In the genomic region with DNA sequence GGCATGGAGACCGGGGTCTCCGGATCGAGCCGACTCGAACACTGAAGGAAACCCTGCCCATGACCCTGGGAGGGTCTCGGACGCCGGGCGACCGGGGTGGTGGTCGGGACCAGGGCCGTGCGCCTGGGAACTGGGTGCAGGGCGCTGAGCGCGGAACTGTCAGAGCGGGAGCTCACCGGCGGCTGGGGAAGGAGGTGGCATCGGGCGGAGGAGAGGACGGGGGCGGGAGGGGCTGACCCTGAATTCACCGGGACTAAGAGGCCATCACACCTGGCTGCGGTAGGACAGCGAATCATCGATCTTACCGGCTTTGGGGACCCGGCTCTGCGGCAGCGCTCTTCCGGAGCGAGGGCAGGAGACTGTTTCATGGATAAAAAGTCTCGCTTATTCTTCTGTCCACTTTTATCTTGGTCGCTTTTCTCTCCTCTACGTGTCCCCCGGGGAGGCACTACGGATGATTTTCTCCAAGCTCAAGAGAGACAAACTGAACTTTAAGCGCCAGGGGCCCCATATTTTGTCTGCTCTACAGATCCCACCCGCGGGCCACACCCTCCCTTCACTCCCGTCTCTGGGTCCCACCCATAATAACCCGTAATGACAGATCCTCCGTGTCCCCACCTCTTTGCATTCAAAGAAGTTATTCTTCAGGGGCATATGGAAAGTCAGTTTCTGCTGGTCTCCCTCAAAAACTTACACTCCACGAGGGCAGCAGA, we compare ENCODE assay signal across 8 cellular contexts. TPM values are rescaled to one million over a fixed set of nuclear protein-coding genes. Genes with fewer than 3 reads are reported as not detected.
DNase-seq lines count a peak whose midpoint lies in the region; ATAC-seq, FAIRE-seq and TF ChIP-seq lines count a peak whose summit lies in the region.

CORIN (minus strand) TSS at position 486 of the 713 bp plus-strand sequence; CDS start at position 368, 118 bp downstream.

- peaks cover 27% of the 10 kb centered on the region for H3K4me1 Mint-ChIP-seq in brain

- peaks cover 58% of the 10 kb centered on the region for H3K27me3 Mint-ChIP-seq in brain

- no peak for FAIRE-seq in keratinocyte (lab: Jason Lieb, UNC)

- H3K9me3 ChIP-seq in keratinocyte (ENCODE audit: control insufficient read depth, low read depth, low read length) = no peaks in the 10 kb centered on the region

- peak within 1 kb of the TSS; percentile 84 to 90 (median 85) for H3K4me3 Mint-ChIP-seq in brain

- peak within 1 kb of the TSS; percentile 51 for H3K9ac ChIP-seq in keratinocyte (ENCODE audit: control insufficient read depth, extremely low read depth, insufficient read depth, low read length)

- H3K36me3 Mint-ChIP-seq in brain = peaks cover 7% of the 10 kb centered on the region

- H3K27ac Mint-ChIP-seq in brain = peak within 1 kb of the TSS in 2 of 5 experiments; percentile 34 to 53

- H3K4me3 ChIP-seq in keratinocyte (ENCODE audit: control insufficient read depth in 2 of 3, extremely low read depth in 1 of 3, insufficient read depth in 2 of 3, low read depth in 1 of 3, low read length in 3 of 3) = peak within 1 kb of the TSS; percentile 43 to 65 (median 62)

- DNase-seq in Daoy (ENCODE audit: low read depth) (peak; percentile 11), NCI-H146 treated with DMSO at 0.1 percent for 48 hours (lab: John Stamatoyannopoulos, UW; ENCODE audit: unreplicated experiment) (peak; percentile 20), keratinocyte (ENCODE audit: low read depth, low spot score) (no peak), mesenteric fat pad (ENCODE audit: low spot score) (no peak), NOMO-1 treated with dmso at 0.1 percent for 144 hours (lab: John Stamatoyannopoulos, UW; ENCODE audit: unreplicated experiment) (no peak)
- DNase-seq in stimulated activated CD8-positive, alpha-beta memory T cell treated with anti-CD3 and anti-CD28 coated beads, Interleukin-12 subunit alpha, Interleukin-12 subunit beta, amount 100 ng/mL, for 4 hours (ENCODE audit: low read depth) = peak; percentile 7

- peak within 1 kb of the TSS; percentile 79 for H2AFZ ChIP-seq in keratinocyte (ENCODE audit: control insufficient read depth, low read length)

- H3K9me1 ChIP-seq in keratinocyte (ENCODE audit: control insufficient read depth, extremely low read depth, insufficient read depth, low read length) = no peaks in the 10 kb centered on the region

- peak; percentile 4 for ATAC-seq in GM21825 (IDR thresholded peaks at IDR 0.05; ENCODE audit: unreplicated experiment)

- peaks cover 13% of the 10 kb centered on the region for H3K4me1 ChIP-seq in keratinocyte (ENCODE audit: control insufficient read depth, extremely low read depth, insufficient read depth, low read length)

- peak within 1 kb of the TSS; percentile 90 for H3K4me2 ChIP-seq in keratinocyte (ENCODE audit: control insufficient read depth, extremely low read depth, insufficient read depth, low read depth, low read length)

- H4K20me1 ChIP-seq in keratinocyte (ENCODE audit: control insufficient read depth, extremely low read depth, insufficient read depth, low read length) = no peaks in the 10 kb centered on the region

- H3K36me3 ChIP-seq in keratinocyte (ENCODE audit: control insufficient read depth in 2 of 2, extremely low read depth in 1 of 2, insufficient read depth in 2 of 2, low read length in 2 of 2) = no peaks in the 10 kb centered on the region

- H3K27me3 ChIP-seq in keratinocyte (ENCODE audit: control insufficient read depth, extremely low read depth, insufficient read depth, low read length) = no peaks in the 10 kb centered on the region

- H3K27ac ChIP-seq in keratinocyte (ENCODE audit: control insufficient read depth, insufficient read depth, low read length) = no peak within 1 kb of the TSS

- peaks cover 9 to 11% (median 9%) of the 10 kb centered on the region in 5 experiments for H3K9me3 Mint-ChIP-seq in brain

- dilution Hi-C loops in keratinocyte (cut with MboI; ENCODE audit: extremely low pct_ligation_motif_present, low sequenced_read_pairs) = no loop called here

- TF ChIP-seq CTCF in brain (conservative IDR thresholded peaks at IDR 0.05) (no peak), keratinocyte (optimal IDR thresholded peaks at IDR 0.05 in 1 of 3, IDR thresholded peaks at IDR 0.05 in 1 of 3, conservative IDR thresholded peaks at IDR 0.05 in 1 of 3; ENCODE audit: extremely low read depth in 1 of 3, insufficient read depth in 2 of 3, low read length in 3 of 3) (no peak)

- no peaks in the 10 kb centered on the region for H3K79me2 ChIP-seq in keratinocyte (ENCODE audit: control insufficient read depth, insufficient read depth, low read length)

RNA-seq across cellular contexts. Expression of gene CORIN, which starts in this region (rescaled TPM):
- not detected in 2 replicates for total RNA-seq in Daoy (2014; rRNA removed; shearing (Covaris generic))
- polyA plus RNA-seq in brain (ENCODE audit: insufficient read depth, low read depth, low replicate concordance) = not detected
- polyA plus RNA-seq in keratinocyte = 0.11 to 0.37 TPM (median 0.14 TPM) in 3 replicates
- 0.10 TPM for polyA plus RNA-seq in keratinocyte (2011; ENCODE audit: low read depth)
- polyA plus RNA-seq in keratinocyte (2011; cell fraction: cytosol; rRNA removed) = 0.03 and 0.12 TPM in 2 replicates
- 0.70 and 0.79 TPM in 2 replicates for polyA plus RNA-seq in keratinocyte (2011; cell fraction: nucleus; rRNA removed)
- 0.15 and 1.2 TPM in 2 replicates for polyA plus RNA-seq in keratinocyte (2012; ENCODE audit: low replicate concordance)
- 0.66 to 0.77 TPM in 2 of 3 replicates, not detected in the other for polyA minus RNA-seq in keratinocyte
- polyA minus RNA-seq in keratinocyte (2011; cell fraction: cytosol; rRNA and poly(A)+ RNA removed) = not detected
- polyA minus RNA-seq in keratinocyte (2011; cell fraction: nucleus; rRNA and poly(A)+ RNA removed) = 0.42 and 0.62 TPM in 2 replicates
- total RNA-seq in mesenteric fat pad = 0.61 TPM

Comparison
In these comparisons a context has a peak if more than half of its experiments do, and no peak if none do; other contexts are left out.
1. Peak in DNase-seq in Daoy; RNA of the gene not detected or under 1 TPM.
2. DNase-seq: peak in NCI-H146 treated with DMSO at 0.1 percent for 48 hours (single experiment) and stimulated activated CD8-positive, alpha-beta memory T cell treated with anti-CD3 and anti-CD28 coated beads, Interleukin-12 subunit alpha, Interleukin-12 subunit beta, amount 100 ng/mL, for 4 hours (single experiment); none in keratinocyte (single experiment), mesenteric fat pad (single experiment) and NOMO-1 treated with dmso at 0.1 percent for 144 hours (single experiment).